ENCODE assay signal across 16 cellular contexts in genomic region chr22:36922097-36922608, GRCh38. TPM values are rescaled to one million over a fixed set of nuclear protein-coding genes. Genes with fewer than 3 reads are reported as not detected.
DNase-seq lines count a peak whose midpoint lies in the region; ATAC-seq, FAIRE-seq and TF ChIP-seq lines count a peak whose summit lies in the region.
"Had no signal": no experiment of that assay in that cellular context is flagged by ENCODE, and none has a peak within 500 bp of the region (broad histone marks: within the 10 kb centered on the region; RNA-seq: fewer than 3 reads in every experiment).

No MANE protein-coding gene starts in this region.

- peaks cover 16% of the 10 kb centered on the region; the same call in 1 of the 2 replicates for H4K20me1 ChIP-seq in BLaER1

- no peak for FAIRE-seq in HTR-8/SVneo (lab: Jason Lieb, UNC)

- ATAC-seq in foreskin keratinocyte (peak; percentile 8), HG03521 (IDR thresholded peaks at IDR 0.05; ENCODE audit: unreplicated experiment) (no peak)

- peak overlapping the region; percentile 62 for H3K27ac ChIP-seq in BLaER1
- H3K27ac ChIP-seq in foreskin keratinocyte: no peak overlapping the region
- H3K27ac ChIP-seq: Peyer's patch had no signal

- peak overlapping the region; percentile 82 for H3K4me2 ChIP-seq in BLaER1

- peak; percentile 22 for DNase-seq in HTR-8/SVneo (ENCODE audit: insufficient read length, low spot score)
- no peak for DNase-seq in foreskin keratinocyte
- peak; percentile 61 for DNase-seq in nephron progenitor cell
- no peak for DNase-seq in superior temporal gyrus (ENCODE audit: extremely low spot score)
- DNase-seq in activated naive CD4-positive, alpha-beta T cell treated with Interleukin-2 at 50 U/mL for 16 hours: no peak
- no peak for DNase-seq in activated CD4-positive, alpha-beta T cell treated with anti-CD3 and anti-CD28 coated beads for 4 hours
- DNase-seq: naive thymus-derived CD4-positive, alpha-beta T cell; NCI-H1436 treated with DMSO at 0.1 percent for 48 hours; NCI-H510A; T-helper 2 cell had no signal

- no peak overlapping the region for H3K4me3 ChIP-seq in BLaER1
- H3K4me3 ChIP-seq: Peyer's patch had no signal

- H3K36me3 Mint-ChIP-seq in nephron progenitor cell (ENCODE audit: low read depth): no peaks in the 10 kb centered on the region
- H3K36me3 Mint-ChIP-seq: activated naive CD4-positive, alpha-beta T cell treated with anti-CD3 and anti-CD28 coated beads, Interleukin-2, amount 50 U/mL, for 24 hours had no signal

- peaks cover 65% of the 10 kb centered on the region for H3K36me3 ChIP-seq in BLaER1
- H3K36me3 ChIP-seq: Peyer's patch had no signal

- H3K4me1 ChIP-seq in BLaER1 (peaks cover 57% of the 10 kb centered on the region), foreskin keratinocyte (no peaks in the 10 kb centered on the region)

- peaks cover 10% of the 10 kb centered on the region for H3K9me3 Mint-ChIP-seq in nephron progenitor cell
- H3K9me3 Mint-ChIP-seq: activated naive CD4-positive, alpha-beta T cell treated with anti-CD3 and anti-CD28 coated beads, Interleukin-2, amount 50 U/mL, for 24 hours; stimulated activated naive CD8-positive, alpha-beta T cell treated with anti-CD3 and anti-CD28 coated beads, Interleukin-15, Interleukin-2, amounts not matched to agents 100 ng/mL and 50 ng/mL, for 24 hours had no signal

- H3K9me3 ChIP-seq in BLaER1: peaks cover 5% of the 10 kb centered on the region; the same call in 1 of the 2 replicates
- H3K9me3 ChIP-seq: Peyer's patch had no signal

- no peak overlapping the region for H3K4me3 Mint-ChIP-seq in nephron progenitor cell
- H3K4me3 Mint-ChIP-seq: activated naive CD4-positive, alpha-beta T cell treated with anti-CD3 and anti-CD28 coated beads, Interleukin-2, amount 50 U/mL, for 24 hours; naive thymus-derived CD4-positive, alpha-beta T cell; stimulated activated naive CD8-positive, alpha-beta T cell treated with anti-CD3 and anti-CD28 coated beads, Interleukin-15, Interleukin-2, amounts not matched to agents 100 ng/mL and 50 ng/mL, for 24 hours had no signal

- peaks cover 31% of the 10 kb centered on the region for H3K27me3 Mint-ChIP-seq in nephron progenitor cell (ENCODE audit: low read depth, poor library complexity)

- TF ChIP-seq CTCF in foreskin keratinocyte (conservative IDR thresholded peaks at IDR 0.05) (no peak), nephron progenitor cell (IDR thresholded peaks at IDR 0.05) (no peak)

- H3K27ac Mint-ChIP-seq in nephron progenitor cell: peak overlapping the region; percentile 36
- H3K27ac Mint-ChIP-seq: activated naive CD4-positive, alpha-beta T cell treated with anti-CD3 and anti-CD28 coated beads, Interleukin-2, amount 50 U/mL, for 24 hours; stimulated activated naive CD8-positive, alpha-beta T cell treated with anti-CD3 and anti-CD28 coated beads, Interleukin-15, Interleukin-2, amounts not matched to agents 100 ng/mL and 50 ng/mL, for 24 hours had no signal

- H3K9ac ChIP-seq in BLaER1: peak overlapping the region; percentile 30; the same call in 1 of the 2 replicates

- no peaks in the 10 kb centered on the region for H3K27me3 ChIP-seq in BLaER1
- H3K27me3 ChIP-seq in foreskin keratinocyte: peaks cover 29% of the 10 kb centered on the region
- H3K27me3 ChIP-seq: Peyer's patch had no signal

- peaks cover 38% of the 10 kb centered on the region for H3K4me1 Mint-ChIP-seq in nephron progenitor cell
- H3K4me1 Mint-ChIP-seq: activated naive CD4-positive, alpha-beta T cell treated with anti-CD3 and anti-CD28 coated beads, Interleukin-2, amount 50 U/mL, for 24 hours had no signal

RNA-seq across cellular contexts. Expression of gene CSF2RB, which starts 8.7 kb away (rescaled TPM):
- not detected in 2 replicates for total RNA-seq in foreskin keratinocyte
- polyA plus RNA-seq in foreskin keratinocyte: not detected in 2 replicates
- total RNA-seq: H4 had no signal
- polyA plus RNA-seq: naive thymus-derived CD4-positive, alpha-beta T cell had no signal

Comparison
In these comparisons a context has a peak if more than half of its experiments do, and no peak if none do; other contexts are left out.
1. DNase-seq: peak in HTR-8/SVneo (single experiment) and nephron progenitor cell (single experiment); none in foreskin keratinocyte (0 of 2), superior temporal gyrus (single experiment), activated naive CD4-positive, alpha-beta T cell treated with Interleukin-2 at 50 U/mL for 16 hours (single experiment) and activated CD4-positive, alpha-beta T cell treated with anti-CD3 and anti-CD28 coated beads for 4 hours (0 of 2).